ENCODE assay signal across 1 cellular context in genomic region chr2:127526142-127526939, GRCh38.
TF ChIP-seq lines count a peak whose summit lies in the region.

Gene IWS1, minus strand, starts transcription at chr2:127526489. Its CDS starts 281 bp downstream, at chr2:127526208.

TF ChIP-seq in HepG2, 621 proteins besides CTCF, POLR2A, EP300 and RAD21 (continued from another document and continues in another):
- peak; percentile 62; the same call in 1 of the 2 replicates for TF ChIP-seq ATF2 (CRISPR knock-in tag; IDR thresholded peaks at IDR 0.05)
- TF ChIP-seq FOXP4 (CRISPR knock-in tag; IDR thresholded peaks at IDR 0.05): no peak
- TF ChIP-seq ZFP1 (CRISPR knock-in tag; IDR thresholded peaks at IDR 0.05): no peak
- peak; percentile 84 for TF ChIP-seq ZSCAN21 (CRISPR knock-in tag; IDR thresholded peaks at IDR 0.05; ENCODE audit: borderline replicate concordance)
- TF ChIP-seq SIX4 (CRISPR knock-in tag; IDR thresholded peaks at IDR 0.05): no peak; the same call in 1 of the 2 replicates
- TF ChIP-seq KDM5A (IDR thresholded peaks at IDR 0.05; ENCODE audit: borderline replicate concordance, low read length): peak; percentile 41; the same call in 1 of the 2 replicates
- peak; percentile 96; the same call in 1 of the 2 replicates for TF ChIP-seq DZIP1 (CRISPR knock-in tag; IDR thresholded peaks at IDR 0.05)
- TF ChIP-seq ZHX1 (CRISPR knock-in tag; IDR thresholded peaks at IDR 0.05; ENCODE audit: low read depth): peak; percentile 96
- TF ChIP-seq MED1 (CRISPR knock-in tag; IDR thresholded peaks at IDR 0.05): no peak; the same call in 1 of the 2 replicates
- TF ChIP-seq ZNF652 (CRISPR knock-in tag; IDR thresholded peaks at IDR 0.05; ENCODE audit: borderline replicate concordance, low read depth): no peak
- no peak; the same call in 1 of the 2 replicates for TF ChIP-seq ZNF770 (CRISPR knock-in tag; IDR thresholded peaks at IDR 0.05)
- no peak; the same call in 1 of the 2 replicates for TF ChIP-seq HOXD1 (CRISPR knock-in tag; IDR thresholded peaks at IDR 0.05)
- TF ChIP-seq MAFK (conservative IDR thresholded peaks at IDR 0.05 in 1 of 2, IDR thresholded peaks at IDR 0.05 in 1 of 2; ENCODE audit: low read length in 2 of 2): no peak
- TF ChIP-seq SYNCRIP (IDR thresholded peaks at IDR 0.05; ENCODE audit: insufficient read depth, low read depth, low read length): no peak
- TF ChIP-seq ZGPAT (CRISPR knock-in tag; IDR thresholded peaks at IDR 0.05): peak; percentile 77
- TF ChIP-seq BRCA1 (CRISPR knock-in tag; IDR thresholded peaks at IDR 0.05): no peak; the same call in 1 of the 2 replicates
- TF ChIP-seq, protein P1, sequence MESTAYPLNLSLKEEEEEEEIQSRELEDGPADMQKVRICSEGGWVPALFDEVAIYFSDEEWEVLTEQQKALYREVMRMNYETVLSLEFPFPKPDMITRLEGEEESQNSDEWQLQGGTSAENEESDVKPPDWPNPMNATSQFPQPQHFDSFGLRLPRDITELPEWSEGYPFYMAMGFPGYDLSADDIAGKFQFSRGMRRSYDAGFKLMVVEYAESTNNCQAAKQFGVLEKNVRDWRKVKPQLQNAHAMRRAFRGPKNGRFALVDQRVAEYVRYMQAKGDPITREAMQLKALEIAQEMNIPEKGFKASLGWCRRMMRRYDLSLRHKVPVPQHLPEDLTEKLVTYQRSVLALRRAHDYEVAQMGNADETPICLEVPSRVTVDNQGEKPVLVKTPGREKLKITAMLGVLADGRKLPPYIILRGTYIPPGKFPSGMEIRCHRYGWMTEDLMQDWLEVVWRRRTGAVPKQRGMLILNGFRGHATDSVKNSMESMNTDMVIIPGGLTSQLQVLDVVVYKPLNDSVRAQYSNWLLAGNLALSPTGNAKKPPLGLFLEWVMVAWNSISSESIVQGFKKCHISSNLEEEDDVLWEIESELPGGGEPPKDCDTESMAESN (CRISPR knock-in tag; conservative IDR thresholded peaks at IDR 0.05): peak; percentile 94
- TF ChIP-seq ZNF792 (CRISPR knock-in tag; IDR thresholded peaks at IDR 0.05): 0 out of 2 replicates have a peak, but pooled peaks have one; percentile 43
- peak; percentile 44 for TF ChIP-seq AGO1 (IDR thresholded peaks at IDR 0.05; ENCODE audit: low read depth, low read length, poor library complexity, severe bottlenecking)
- TF ChIP-seq, protein P2, sequence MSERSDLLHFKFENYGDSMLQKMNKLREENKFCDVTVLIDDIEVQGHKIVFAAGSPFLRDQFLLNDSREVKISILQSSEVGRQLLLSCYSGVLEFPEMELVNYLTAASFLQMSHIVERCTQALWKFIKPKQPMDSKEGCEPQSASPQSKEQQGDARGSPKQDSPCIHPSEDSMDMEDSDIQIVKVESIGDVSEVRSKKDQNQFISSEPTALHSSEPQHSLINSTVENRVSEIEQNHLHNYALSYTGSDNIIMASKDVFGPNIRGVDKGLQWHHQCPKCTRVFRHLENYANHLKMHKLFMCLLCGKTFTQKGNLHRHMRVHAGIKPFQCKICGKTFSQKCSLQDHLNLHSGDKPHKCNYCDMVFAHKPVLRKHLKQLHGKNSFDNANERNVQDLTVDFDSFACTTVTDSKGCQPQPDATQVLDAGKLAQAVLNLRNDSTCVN (CRISPR knock-in tag; IDR thresholded peaks at IDR 0.05; ENCODE audit: borderline replicate concordance): 0 out of 2 replicates have a peak, but pooled peaks have one; percentile 47
- TF ChIP-seq MIXL1 (CRISPR knock-in tag; IDR thresholded peaks at IDR 0.05): peak; percentile 72
- TF ChIP-seq PATZ1 (CRISPR knock-in tag; IDR thresholded peaks at IDR 0.05): peak; percentile 95
- no peak for TF ChIP-seq ZNF326 (CRISPR knock-in tag; IDR thresholded peaks at IDR 0.05; ENCODE audit: borderline replicate concordance)
- TF ChIP-seq AHR (CRISPR knock-in tag; IDR thresholded peaks at IDR 0.05): peak; percentile 41
- TF ChIP-seq ETV6 (CRISPR knock-in tag; conservative IDR thresholded peaks at IDR 0.05): peak; percentile 67; the same call in 1 of the 2 replicates
- peak; percentile 88 for TF ChIP-seq GMEB1 (CRISPR knock-in tag; IDR thresholded peaks at IDR 0.05; ENCODE audit: borderline replicate concordance)
- peak; percentile 28 for TF ChIP-seq YEATS4 (CRISPR knock-in tag; IDR thresholded peaks at IDR 0.05; ENCODE audit: borderline replicate concordance)
- peak; percentile 95 for TF ChIP-seq ZNF547 (CRISPR knock-in tag; IDR thresholded peaks at IDR 0.05)
- TF ChIP-seq ZNF3 (CRISPR knock-in tag; IDR thresholded peaks at IDR 0.05): no peak
- TF ChIP-seq ZMYM4 (CRISPR knock-in tag; IDR thresholded peaks at IDR 0.05): peak; percentile 79
- TF ChIP-seq KDM5B (CRISPR knock-in tag; IDR thresholded peaks at IDR 0.05; ENCODE audit: borderline replicate concordance): peak; percentile 89
- TF ChIP-seq ZNF143 (CRISPR knock-in tag; IDR thresholded peaks at IDR 0.05): peak; percentile 92
- TF ChIP-seq REL (CRISPR knock-in tag; conservative IDR thresholded peaks at IDR 0.05): no peak; the same call in 1 of the 2 replicates
- TF ChIP-seq, protein P3, sequence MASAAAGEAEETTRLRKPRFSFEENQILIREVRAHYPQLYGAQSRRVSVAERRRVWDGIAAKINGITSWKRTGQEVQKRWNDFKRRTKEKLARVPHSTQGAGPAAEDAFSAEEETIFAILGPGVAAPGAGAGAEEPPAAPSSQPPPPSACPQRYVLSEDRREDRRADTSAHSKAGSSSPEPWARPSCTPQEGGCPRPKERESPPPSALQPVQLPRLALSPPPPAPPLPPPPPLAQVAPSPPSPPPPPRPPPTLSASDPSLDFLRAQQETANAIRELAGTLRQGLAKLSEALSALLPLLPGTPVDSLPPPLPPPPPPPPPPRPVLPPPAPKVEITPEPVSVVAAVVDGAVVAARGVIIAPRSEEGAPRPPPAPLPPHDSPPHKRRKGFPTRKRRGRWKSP (CRISPR knock-in tag; IDR thresholded peaks at IDR 0.05): 0 out of 2 replicates have a peak, but pooled peaks have one; percentile 56
- no peak; the same call in 1 of the 2 replicates for TF ChIP-seq ZNF20 (CRISPR knock-in tag; IDR thresholded peaks at IDR 0.05)
- no peak for TF ChIP-seq GPN1 (CRISPR knock-in tag; IDR thresholded peaks at IDR 0.05; ENCODE audit: borderline replicate concordance)
- TF ChIP-seq ZNF724P (CRISPR knock-in tag; IDR thresholded peaks at IDR 0.05; ENCODE audit: borderline replicate concordance): peak; percentile 83; the same call in 1 of the 2 replicates
